Comparison of ENCODE assay signal across 1 cellular context in genomic region chr13:111043575-111043982, GRCh38.
TF ChIP-seq lines count a peak whose summit lies in the region.

No MANE protein-coding gene starts in this region.

TF ChIP-seq in GM12878, 131 proteins besides CTCF, POLR2A, EP300 and RAD21 (continued from another document):
- peak; percentile 32 for TF ChIP-seq USF1 (IDR thresholded peaks at IDR 0.05; ENCODE audit: borderline replicate concordance, extremely low read length, insufficient read depth, low read depth, low read length)
- TF ChIP-seq MTA2 (IDR thresholded peaks at IDR 0.05; ENCODE audit: low read depth): no peak
- no peak for TF ChIP-seq MTA3 (IDR thresholded peaks at IDR 0.05; ENCODE audit: borderline replicate concordance, low read length)
